In the genomic region with DNA sequence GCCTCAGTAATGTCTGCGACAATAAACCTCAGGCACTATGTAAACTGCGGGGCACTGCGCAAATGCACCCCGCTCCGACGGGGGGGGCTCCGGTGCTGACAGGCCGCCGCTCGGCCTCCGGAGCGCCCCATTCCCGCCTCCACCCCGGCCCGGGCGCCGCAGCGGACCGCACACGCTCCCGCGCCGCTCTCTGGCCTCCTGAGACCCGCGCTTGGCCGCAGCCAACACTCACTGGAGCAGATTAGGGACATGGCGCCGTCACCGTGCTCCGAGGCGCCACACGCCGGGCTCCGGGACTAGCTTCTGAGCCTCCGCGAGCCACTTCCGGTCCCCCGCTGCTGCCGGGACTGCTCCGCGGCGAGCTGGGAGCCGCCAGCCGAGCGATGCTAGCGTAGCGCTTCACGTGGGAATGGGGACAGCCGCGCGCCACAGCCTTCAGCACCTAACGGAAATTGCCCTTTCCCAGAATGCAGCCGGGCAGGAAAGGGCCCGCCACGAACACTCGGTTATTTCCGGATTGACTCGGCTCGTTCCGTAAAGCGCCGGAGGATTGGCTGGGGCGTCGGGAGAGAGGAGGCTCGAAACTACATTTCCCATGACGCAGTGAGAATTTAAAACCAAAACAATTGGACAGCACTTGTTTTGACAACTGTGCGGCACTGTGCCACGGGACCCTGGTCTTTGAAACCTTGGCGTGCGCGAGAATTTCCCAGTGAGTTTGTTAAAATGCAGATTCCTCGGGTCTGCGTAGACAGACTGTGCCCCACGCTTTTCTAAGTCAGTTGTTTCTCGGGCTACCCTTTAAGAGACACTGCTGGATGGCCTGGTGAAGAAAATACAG, we compare ENCODE assay signal across 1 cellular context.
TF ChIP-seq lines count a peak whose summit lies in the region.

A gene (minus strand): TSS at position 454 of the 841 bp plus-strand sequence. CDS start 203 bp downstream, at position 251.

TF ChIP-seq in HepG2, 621 proteins besides CTCF, POLR2A, EP300 and RAD21 (continued from another document and continues in another):
- TF ChIP-seq ZNF644 (CRISPR knock-in tag; IDR thresholded peaks at IDR 0.05; ENCODE audit: low read depth) = no peak
- peak; percentile 89 for TF ChIP-seq IRF2 (CRISPR knock-in tag; IDR thresholded peaks at IDR 0.05)
- no peak for TF ChIP-seq ZNF263 (CRISPR knock-in tag; IDR thresholded peaks at IDR 0.05)
- TF ChIP-seq, protein P1, sequence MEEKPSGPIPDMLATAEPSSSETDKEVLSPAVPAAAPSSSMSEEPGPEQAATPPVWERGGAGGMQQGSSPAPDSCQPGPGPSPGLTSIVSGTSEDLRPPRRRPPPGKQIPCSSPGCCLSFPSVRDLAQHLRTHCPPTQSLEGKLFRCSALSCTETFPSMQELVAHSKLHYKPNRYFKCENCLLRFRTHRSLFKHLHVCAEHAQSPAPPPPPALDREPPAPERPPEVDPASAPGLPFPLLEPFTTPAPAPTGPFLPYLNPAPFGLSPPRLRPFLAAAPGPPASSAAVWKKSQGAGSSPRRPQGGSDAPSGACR (CRISPR knock-in tag; IDR thresholded peaks at IDR 0.05) = 0 out of 2 replicates have a peak, but pooled peaks have one; percentile 45
- TF ChIP-seq ZNF264 (CRISPR knock-in tag; IDR thresholded peaks at IDR 0.05) = no peak; the same call in 1 of the 2 replicates
- no peak for TF ChIP-seq HIVEP1 (CRISPR knock-in tag; IDR thresholded peaks at IDR 0.05)
- no peak for TF ChIP-seq MAZ (IDR thresholded peaks at IDR 0.05; ENCODE audit: borderline replicate concordance, low read depth, low read length)
- peak; percentile 90 for TF ChIP-seq MAZ (CRISPR knock-in tag; IDR thresholded peaks at IDR 0.05; ENCODE audit: low read depth)
- TF ChIP-seq ZNF180 (CRISPR knock-in tag; IDR thresholded peaks at IDR 0.05; ENCODE audit: borderline replicate concordance, low read depth) = no peak
- TF ChIP-seq, protein P2, sequence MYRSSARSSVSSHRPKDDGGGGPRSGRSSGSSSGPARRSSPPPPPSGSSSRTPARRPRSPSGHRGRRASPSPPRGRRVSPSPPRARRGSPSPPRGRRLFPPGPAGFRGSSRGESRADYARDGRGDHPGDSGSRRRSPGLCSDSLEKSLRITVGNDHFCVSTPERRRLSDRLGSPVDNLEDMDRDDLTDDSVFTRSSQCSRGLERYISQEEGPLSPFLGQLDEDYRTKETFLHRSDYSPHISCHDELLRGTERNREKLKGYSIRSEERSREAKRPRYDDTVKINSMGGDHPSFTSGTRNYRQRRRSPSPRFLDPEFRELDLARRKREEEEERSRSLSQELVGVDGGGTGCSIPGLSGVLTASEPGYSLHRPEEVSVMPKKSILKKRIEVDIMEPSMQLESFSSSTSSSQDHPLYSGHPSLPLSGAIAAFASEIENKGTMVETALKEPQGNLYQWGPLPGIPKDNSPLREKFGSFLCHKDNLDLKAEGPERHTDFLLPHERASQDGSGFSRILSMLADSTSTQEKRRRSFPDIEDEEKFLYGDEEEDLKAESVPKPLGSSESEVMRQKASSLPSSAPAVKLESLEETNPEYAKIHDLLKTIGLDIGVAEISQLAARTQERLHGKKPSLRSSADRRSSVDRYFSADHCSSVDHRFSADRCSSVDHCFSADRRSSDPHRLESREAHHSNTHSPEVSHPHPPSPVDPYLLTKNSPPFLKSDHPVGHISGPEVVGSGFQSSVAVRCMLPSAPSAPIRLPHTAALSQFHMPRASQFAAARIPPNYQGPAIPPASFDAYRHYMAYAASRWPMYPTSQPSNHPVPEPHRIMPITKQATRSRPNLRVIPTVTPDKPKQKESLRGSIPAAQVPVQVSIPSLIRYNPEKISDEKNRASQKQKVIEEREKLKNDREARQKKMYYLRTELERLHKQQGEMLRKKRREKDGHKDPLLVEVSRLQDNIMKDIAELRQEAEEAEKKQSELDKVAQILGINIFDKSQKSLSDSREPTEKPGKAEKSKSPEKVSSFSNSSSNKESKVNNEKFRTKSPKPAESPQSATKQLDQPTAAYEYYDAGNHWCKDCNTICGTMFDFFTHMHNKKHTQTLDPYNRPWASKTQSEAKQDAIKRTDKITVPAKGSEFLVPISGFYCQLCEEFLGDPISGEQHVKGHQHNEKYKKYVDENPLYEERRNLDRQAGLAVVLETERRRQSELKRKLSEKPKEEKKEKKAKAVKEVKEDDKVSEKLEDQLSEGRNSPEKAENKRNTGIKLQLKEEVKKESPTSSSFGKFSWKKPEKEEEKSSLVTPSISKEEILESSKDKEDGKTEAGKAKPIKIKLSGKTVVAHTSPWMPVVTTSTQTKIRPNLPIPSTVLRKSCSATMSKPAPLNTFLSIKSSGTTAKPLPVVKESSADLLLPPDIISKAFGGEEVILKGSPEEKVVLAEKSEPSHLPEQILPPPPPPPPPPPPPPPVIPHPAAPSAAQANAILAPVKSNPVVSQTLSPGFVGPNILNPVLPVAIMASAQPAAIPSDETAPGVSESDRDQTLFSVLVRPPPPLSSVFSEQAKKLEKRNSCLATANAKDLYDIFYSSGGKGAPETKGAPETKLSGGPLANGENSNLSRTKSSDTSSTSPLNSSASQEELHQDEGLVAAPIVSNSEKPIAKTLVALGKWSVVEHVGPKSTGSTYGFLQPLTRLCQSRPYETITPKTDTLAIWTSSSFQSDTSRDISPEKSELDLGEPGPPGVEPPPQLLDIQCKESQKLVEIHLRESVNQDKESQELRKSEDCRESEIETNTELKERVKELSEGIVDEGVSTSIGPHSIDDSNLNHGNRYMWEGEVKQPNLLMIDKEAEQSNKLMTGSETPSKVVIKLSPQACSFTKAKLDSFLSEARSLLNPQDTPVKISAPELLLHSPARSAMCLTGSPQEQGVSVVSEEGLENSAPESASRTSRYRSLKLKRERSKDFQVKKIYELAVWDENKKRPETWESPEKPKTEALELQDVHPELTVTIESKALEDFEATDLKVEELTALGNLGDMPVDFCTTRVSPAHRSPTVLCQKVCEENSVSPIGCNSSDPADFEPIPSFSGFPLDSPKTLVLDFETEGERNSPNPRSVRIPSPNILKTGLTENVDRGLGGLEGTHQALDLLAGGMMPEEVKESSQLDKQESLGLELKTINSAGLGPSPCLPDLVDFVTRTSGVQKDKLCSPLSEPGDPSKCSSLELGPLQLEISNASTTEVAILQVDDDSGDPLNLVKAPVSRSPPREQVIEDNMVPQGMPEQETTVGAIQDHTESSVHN (CRISPR knock-in tag; IDR thresholded peaks at IDR 0.05) = peak; percentile 65; the same call in 1 of the 2 replicates
- TF ChIP-seq POLR2G (IDR thresholded peaks at IDR 0.05; ENCODE audit: low read depth, low read length) = peak; percentile 95
- no peak for TF ChIP-seq ZNF256 (CRISPR knock-in tag; conservative IDR thresholded peaks at IDR 0.05)
- TF ChIP-seq SP4 (CRISPR knock-in tag; IDR thresholded peaks at IDR 0.05) = peak; percentile 59; the same call in 1 of the 2 replicates
- peak; percentile 98 for TF ChIP-seq THAP11 (CRISPR knock-in tag; IDR thresholded peaks at IDR 0.05)
- TF ChIP-seq, protein P3, sequence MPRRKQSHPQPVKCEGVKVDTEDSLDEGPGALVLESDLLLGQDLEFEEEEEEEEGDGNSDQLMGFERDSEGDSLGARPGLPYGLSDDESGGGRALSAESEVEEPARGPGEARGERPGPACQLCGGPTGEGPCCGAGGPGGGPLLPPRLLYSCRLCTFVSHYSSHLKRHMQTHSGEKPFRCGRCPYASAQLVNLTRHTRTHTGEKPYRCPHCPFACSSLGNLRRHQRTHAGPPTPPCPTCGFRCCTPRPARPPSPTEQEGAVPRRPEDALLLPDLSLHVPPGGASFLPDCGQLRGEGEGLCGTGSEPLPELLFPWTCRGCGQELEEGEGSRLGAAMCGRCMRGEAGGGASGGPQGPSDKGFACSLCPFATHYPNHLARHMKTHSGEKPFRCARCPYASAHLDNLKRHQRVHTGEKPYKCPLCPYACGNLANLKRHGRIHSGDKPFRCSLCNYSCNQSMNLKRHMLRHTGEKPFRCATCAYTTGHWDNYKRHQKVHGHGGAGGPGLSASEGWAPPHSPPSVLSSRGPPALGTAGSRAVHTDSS (CRISPR knock-in tag; conservative IDR thresholded peaks at IDR 0.05) = no peak
- TF ChIP-seq ZNF30 (CRISPR knock-in tag; IDR thresholded peaks at IDR 0.05) = no peak
- TF ChIP-seq ZNF883 (CRISPR knock-in tag; IDR thresholded peaks at IDR 0.05; ENCODE audit: not compliant biosample characterization) = peak; percentile 85
- TF ChIP-seq HOXA5 (CRISPR knock-in tag; IDR thresholded peaks at IDR 0.05) = peak; percentile 37; the same call in 1 of the 2 replicates
- TF ChIP-seq ONECUT2 (CRISPR knock-in tag; IDR thresholded peaks at IDR 0.05) = no peak
- no peak for TF ChIP-seq RBM39 (IDR thresholded peaks at IDR 0.05; ENCODE audit: low read depth, low read length, poor library complexity, severe bottlenecking)
- TF ChIP-seq, protein P4, sequence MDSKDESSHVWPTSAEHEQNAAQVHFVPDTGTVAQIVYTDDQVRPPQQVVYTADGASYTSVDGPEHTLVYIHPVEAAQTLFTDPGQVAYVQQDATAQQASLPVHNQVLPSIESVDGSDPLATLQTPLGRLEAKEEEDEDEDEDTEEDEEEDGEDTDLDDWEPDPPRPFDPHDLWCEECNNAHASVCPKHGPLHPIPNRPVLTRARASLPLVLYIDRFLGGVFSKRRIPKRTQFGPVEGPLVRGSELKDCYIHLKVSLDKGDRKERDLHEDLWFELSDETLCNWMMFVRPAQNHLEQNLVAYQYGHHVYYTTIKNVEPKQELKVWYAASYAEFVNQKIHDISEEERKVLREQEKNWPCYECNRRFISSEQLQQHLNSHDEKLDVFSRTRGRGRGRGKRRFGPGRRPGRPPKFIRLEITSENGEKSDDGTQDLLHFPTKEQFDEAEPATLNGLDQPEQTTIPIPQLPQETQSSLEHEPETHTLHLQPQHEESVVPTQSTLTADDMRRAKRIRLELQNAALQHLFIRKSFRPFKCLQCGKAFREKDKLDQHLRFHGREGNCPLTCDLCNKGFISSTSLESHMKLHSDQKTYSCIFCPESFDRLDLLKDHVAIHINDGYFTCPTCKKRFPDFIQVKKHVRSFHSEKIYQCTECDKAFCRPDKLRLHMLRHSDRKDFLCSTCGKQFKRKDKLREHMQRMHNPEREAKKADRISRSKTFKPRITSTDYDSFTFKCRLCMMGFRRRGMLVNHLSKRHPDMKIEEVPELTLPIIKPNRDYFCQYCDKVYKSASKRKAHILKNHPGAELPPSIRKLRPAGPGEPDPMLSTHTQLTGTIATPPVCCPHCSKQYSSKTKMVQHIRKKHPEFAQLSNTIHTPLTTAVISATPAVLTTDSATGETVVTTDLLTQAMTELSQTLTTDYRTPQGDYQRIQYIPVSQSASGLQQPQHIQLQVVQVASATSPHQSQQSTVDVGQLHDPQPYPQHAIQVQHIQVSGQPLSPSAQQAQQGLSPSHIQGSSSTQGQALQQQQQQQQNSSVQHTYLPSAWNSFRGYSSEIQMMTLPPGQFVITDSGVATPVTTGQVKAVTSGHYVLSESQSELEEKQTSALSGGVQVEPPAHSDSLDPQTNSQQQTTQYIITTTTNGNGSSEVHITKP (CRISPR knock-in tag; IDR thresholded peaks at IDR 0.05; ENCODE audit: low read depth) = 0 out of 2 replicates have a peak, but pooled peaks have one; percentile 16
- TF ChIP-seq, protein P5, sequence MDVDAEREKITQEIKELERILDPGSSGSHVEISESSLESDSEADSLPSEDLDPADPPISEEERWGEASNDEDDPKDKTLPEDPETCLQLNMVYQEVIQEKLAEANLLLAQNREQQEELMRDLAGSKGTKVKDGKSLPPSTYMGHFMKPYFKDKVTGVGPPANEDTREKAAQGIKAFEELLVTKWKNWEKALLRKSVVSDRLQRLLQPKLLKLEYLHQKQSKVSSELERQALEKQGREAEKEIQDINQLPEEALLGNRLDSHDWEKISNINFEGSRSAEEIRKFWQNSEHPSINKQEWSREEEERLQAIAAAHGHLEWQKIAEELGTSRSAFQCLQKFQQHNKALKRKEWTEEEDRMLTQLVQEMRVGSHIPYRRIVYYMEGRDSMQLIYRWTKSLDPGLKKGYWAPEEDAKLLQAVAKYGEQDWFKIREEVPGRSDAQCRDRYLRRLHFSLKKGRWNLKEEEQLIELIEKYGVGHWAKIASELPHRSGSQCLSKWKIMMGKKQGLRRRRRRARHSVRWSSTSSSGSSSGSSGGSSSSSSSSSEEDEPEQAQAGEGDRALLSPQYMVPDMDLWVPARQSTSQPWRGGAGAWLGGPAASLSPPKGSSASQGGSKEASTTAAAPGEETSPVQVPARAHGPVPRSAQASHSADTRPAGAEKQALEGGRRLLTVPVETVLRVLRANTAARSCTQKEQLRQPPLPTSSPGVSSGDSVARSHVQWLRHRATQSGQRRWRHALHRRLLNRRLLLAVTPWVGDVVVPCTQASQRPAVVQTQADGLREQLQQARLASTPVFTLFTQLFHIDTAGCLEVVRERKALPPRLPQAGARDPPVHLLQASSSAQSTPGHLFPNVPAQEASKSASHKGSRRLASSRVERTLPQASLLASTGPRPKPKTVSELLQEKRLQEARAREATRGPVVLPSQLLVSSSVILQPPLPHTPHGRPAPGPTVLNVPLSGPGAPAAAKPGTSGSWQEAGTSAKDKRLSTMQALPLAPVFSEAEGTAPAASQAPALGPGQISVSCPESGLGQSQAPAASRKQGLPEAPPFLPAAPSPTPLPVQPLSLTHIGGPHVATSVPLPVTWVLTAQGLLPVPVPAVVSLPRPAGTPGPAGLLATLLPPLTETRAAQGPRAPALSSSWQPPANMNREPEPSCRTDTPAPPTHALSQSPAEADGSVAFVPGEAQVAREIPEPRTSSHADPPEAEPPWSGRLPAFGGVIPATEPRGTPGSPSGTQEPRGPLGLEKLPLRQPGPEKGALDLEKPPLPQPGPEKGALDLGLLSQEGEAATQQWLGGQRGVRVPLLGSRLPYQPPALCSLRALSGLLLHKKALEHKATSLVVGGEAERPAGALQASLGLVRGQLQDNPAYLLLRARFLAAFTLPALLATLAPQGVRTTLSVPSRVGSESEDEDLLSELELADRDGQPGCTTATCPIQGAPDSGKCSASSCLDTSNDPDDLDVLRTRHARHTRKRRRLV (CRISPR knock-in tag; IDR thresholded peaks at IDR 0.05) = no peak
- TF ChIP-seq ZFAT (CRISPR knock-in tag; conservative IDR thresholded peaks at IDR 0.05) = no peak
- TF ChIP-seq XBP1 (CRISPR knock-in tag; IDR thresholded peaks at IDR 0.05) = no peak
- TF ChIP-seq CCDC6 (CRISPR knock-in tag; IDR thresholded peaks at IDR 0.05) = peak; percentile 93
- TF ChIP-seq ZNF282 (IDR thresholded peaks at IDR 0.05; ENCODE audit: partially characterized antibody) = no peak
- no peak for TF ChIP-seq ZNF530 (CRISPR knock-in tag; IDR thresholded peaks at IDR 0.05; ENCODE audit: low read depth)
- TF ChIP-seq ZNF33B (CRISPR knock-in tag; IDR thresholded peaks at IDR 0.05) = peak; percentile 64; the same call in 1 of the 2 replicates
- TF ChIP-seq U2AF2 (IDR thresholded peaks at IDR 0.05; ENCODE audit: low read depth, low read length) = no peak
